Comparison of ENCODE assay signal across 1 cellular context in the genomic region with DNA sequence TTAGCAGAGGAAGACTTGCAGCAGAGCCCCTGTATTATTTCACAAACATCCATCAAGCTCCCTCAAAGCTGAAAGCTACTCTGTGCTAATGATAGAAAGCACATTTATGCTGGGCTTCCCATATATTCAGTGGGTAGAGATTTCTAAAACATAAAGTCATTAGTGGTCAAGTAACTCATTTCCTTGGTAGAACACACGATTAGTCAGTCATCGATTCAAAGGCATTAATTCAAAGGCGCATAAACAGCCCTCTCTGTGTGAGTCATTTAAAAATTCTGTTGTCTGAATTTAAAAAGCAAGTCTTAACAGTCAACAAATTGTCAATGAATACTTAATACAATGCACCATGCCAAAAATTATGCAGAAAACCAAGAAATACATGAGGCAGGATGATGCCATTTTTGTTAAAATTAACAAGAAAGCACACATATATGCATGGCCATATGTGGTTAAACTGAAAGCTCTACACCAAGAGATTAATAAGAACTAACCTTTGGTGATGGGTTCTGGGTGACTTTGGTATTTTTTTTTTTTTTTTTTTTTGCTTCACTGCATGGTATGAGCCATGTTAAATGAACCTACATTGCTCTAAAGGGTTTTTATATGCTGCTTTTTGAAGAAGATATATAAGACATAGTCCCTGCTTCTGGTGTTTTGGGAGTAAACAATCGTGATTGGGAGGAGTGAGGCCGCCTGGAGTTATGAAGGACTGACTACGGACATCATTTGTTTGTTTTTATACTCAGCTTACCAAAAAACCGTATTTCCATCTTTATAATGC.
TF ChIP-seq lines count a peak whose summit lies in the region.

No MANE protein-coding gene starts in this region.

TF ChIP-seq in endothelial cell of umbilical vein, 7 proteins besides CTCF, POLR2A, EP300 and RAD21:
- TF ChIP-seq POLR2AphosphoS5 (IDR thresholded peaks at IDR 0.05; ENCODE audit: insufficient read depth, low read depth, low read length), result no peak
- peak; percentile 59 for TF ChIP-seq JUN (IDR thresholded peaks at IDR 0.05; ENCODE audit: borderline replicate concordance, insufficient read depth, insufficient read length, low read depth)
- peak; percentile 83 for TF ChIP-seq FOS (IDR thresholded peaks at IDR 0.05; ENCODE audit: borderline replicate concordance, insufficient read depth, low read length)
